10 cellular contexts compared by ENCODE assay signal in genomic region chr6:11363881-11364576, GRCh38.
DNase-seq lines count a peak whose midpoint lies in the region; ATAC-seq lines count a peak whose summit lies in the region.
"Had no signal": no experiment of that assay in that cellular context is flagged by ENCODE, and none has a peak within 500 bp of the region (broad histone marks: within the 10 kb centered on the region; RNA-seq: fewer than 3 reads in every experiment).

No MANE protein-coding gene starts in this region.

- DNase-seq in activated T-cell treated with anti-CD3 and anti-CD28 coated beads, Interleukin-2, amount 50 U/mL, for 24 hours: peak; percentile 71
- DNase-seq in kidney tubule cell (ENCODE audit: low spot score) (peak; percentile 97), KG1 (lab: John Stamatoyannopoulos, UW) (no peak), retina (no peak)
- DNase-seq in stimulated activated CD8-positive, alpha-beta memory T cell treated with anti-CD3 and anti-CD28 coated beads, Interleukin-2, amount 100 ng/mL, for 48 hours (ENCODE audit: low read depth in 2 of 2): peak; percentile 22 to 39
- DNase-seq: GOT3, Karpas-422 had no signal

- peak overlapping the region; percentile 16 for H3K4me3 Mint-ChIP-seq in activated T-cell treated with anti-CD3 and anti-CD28 coated beads, Interleukin-2, amount 50 U/mL, for 24 hours

- H3K9me3 Mint-ChIP-seq in activated T-cell treated with anti-CD3 and anti-CD28 coated beads, Interleukin-2, amount 50 U/mL, for 24 hours: peaks cover 10% of the 10 kb centered on the region

- ATAC-seq in HG03442 (IDR thresholded peaks at IDR 0.05; ENCODE audit: unreplicated experiment): peak; percentile 29
- ATAC-seq in HG02840 (IDR thresholded peaks at IDR 0.05; ENCODE audit: low FRiP score, unreplicated experiment): no peak
- no peak for ATAC-seq in GM18909 (IDR thresholded peaks at IDR 0.05; ENCODE audit: poor library complexity, unreplicated experiment)

- H3K27me3 Mint-ChIP-seq in activated T-cell treated with anti-CD3 and anti-CD28 coated beads, Interleukin-2, amount 50 U/mL, for 24 hours: no peaks in the 10 kb centered on the region

- peaks cover 43% of the 10 kb centered on the region for H3K36me3 Mint-ChIP-seq in activated T-cell treated with anti-CD3 and anti-CD28 coated beads, Interleukin-2, amount 50 U/mL, for 24 hours (ENCODE audit: low read depth)

- peak overlapping the region; percentile 83 for H3K27ac Mint-ChIP-seq in activated T-cell treated with anti-CD3 and anti-CD28 coated beads, Interleukin-2, amount 50 U/mL, for 24 hours

- peaks cover 98% of the 10 kb centered on the region for H3K4me1 Mint-ChIP-seq in activated T-cell treated with anti-CD3 and anti-CD28 coated beads, Interleukin-2, amount 50 U/mL, for 24 hours (ENCODE audit: low read depth)

Comparison
In these comparisons a context has a peak if more than half of its experiments do, and no peak if none do; other contexts are left out.
1. DNase-seq: peak in activated T-cell treated with anti-CD3 and anti-CD28 coated beads, Interleukin-2, amount 50 U/mL, for 24 hours (single experiment), kidney tubule cell (single experiment) and stimulated activated CD8-positive, alpha-beta memory T cell treated with anti-CD3 and anti-CD28 coated beads, Interleukin-2, amount 100 ng/mL, for 48 hours (2 of 2); none in KG1 (single experiment) and retina (single experiment).